Comparison of ENCODE assay signal across 16 cellular contexts in the genomic region with DNA sequence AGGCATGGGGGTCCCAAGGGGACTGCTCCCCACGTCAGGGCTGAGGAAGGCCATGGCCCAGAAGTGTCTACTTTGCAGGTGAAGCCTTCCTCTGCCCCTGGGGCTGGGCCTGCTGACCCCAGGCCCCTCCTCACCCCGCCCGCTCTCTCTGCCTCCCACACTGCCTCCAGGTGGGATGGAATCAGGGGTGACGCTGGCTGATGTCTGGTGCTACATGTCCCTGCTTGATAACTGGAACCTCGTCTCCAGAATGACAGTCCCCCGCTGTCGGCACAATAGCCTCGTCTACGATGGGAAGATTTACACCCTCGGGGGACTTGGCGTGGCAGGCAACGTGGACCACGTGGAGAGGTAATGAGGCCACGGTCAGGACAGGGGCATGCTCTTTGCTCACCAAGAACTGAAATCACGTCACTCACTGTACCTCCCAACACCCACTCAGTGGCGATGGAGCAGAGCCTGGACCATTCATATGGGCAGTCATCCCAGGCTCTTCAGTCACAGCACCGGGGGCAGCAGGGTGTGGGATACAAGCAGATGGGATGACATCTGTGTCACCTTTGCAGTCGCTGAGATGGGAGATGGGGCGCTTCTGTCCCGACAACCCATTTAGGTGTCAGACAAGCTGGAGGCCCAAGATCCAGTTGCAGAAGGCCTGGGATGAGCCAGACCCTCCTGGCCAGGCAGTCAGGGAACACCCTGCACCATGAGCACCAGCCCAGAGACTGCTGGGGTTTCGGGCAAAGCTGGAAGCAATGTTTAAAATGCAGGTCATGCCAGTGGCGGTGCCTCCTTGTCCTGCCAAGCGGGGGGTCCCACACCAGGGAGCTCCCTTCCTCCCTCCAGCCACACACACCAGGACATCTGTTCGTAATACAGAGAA.
DNase-seq lines count a peak whose midpoint lies in the region; ATAC-seq and TF ChIP-seq lines count a peak whose summit lies in the region.
"Had no signal": no experiment of that assay in that cellular context is flagged by ENCODE, and none has a peak within 500 bp of the region (broad histone marks: within the 10 kb centered on the region; RNA-seq: fewer than 3 reads in every experiment).

No MANE protein-coding gene starts in this region.

- H3K36me3 ChIP-seq in A673 (ENCODE audit: insufficient read depth, low read length, poor library complexity, severe bottlenecking): peaks cover 5% of the 10 kb centered on the region

- H3K27ac ChIP-seq in A673 (ENCODE audit: low read depth, low read length, poor library complexity, severe bottlenecking) (peak overlapping the region; percentile 58), cingulate gyrus (ENCODE audit: low read depth, low read length) (peak overlapping the region; percentile 44)
- H3K27ac ChIP-seq: C4-2B had no signal

- H3K9me3 Mint-ChIP-seq in activated CD4-positive, alpha-beta memory T cell treated with anti-CD3 and anti-CD28 coated beads for 36 hours: no peaks in the 10 kb centered on the region

- H3K4me1 ChIP-seq in A673 (ENCODE audit: insufficient read depth, low read length, poor library complexity, severe bottlenecking): peaks cover 22% of the 10 kb centered on the region

- no peak overlapping the region for H3K27ac Mint-ChIP-seq in activated CD4-positive, alpha-beta memory T cell treated with anti-CD3 and anti-CD28 coated beads for 36 hours

- ATAC-seq in HG02870 (IDR thresholded peaks at IDR 0.05; ENCODE audit: unreplicated experiment): no peak

- in situ Hi-C loops in G401 (cut with HindIII; ENCODE audit: low sequenced_read_pairs): no loop called here

- no peak overlapping the region for H3K4me3 Mint-ChIP-seq in activated CD4-positive, alpha-beta memory T cell treated with anti-CD3 and anti-CD28 coated beads for 36 hours

- BruUV-seq in A673 (replicated peaks; lab: Mats Ljungman, UMichigan): no TSS peak

- H3K9me3 ChIP-seq in A673 (ENCODE audit: low read depth, low read length, poor library complexity, severe bottlenecking): peaks cover 6% of the 10 kb centered on the region

- POLR2A ChIA-PET in A673 (lab: Charles Lee; ENCODE audit: low non-redundant PET): no interaction called here
- POLR2A ChIA-PET in activated CD4-positive, alpha-beta memory T cell treated with anti-CD3 and anti-CD28 coated beads for 36 hours (lab: Charles Lee): no interaction called here

- H3K27me3 ChIP-seq in A673 (replicated peaks; ENCODE audit: insufficient read depth, low read depth, low read length, poor library complexity): no peaks in the 10 kb centered on the region

- TF ChIP-seq CTCF in A673 (conservative IDR thresholded peaks at IDR 0.05; ENCODE audit: low read depth, low read length): no peak

- CTCF ChIA-PET in A673 (lab: Charles Lee): no interaction called here
- CTCF ChIA-PET in activated CD4-positive, alpha-beta memory T cell treated with anti-CD3 and anti-CD28 coated beads for 36 hours (lab: Charles Lee): no interaction called here

- H3K27me3 Mint-ChIP-seq in activated CD4-positive, alpha-beta memory T cell treated with anti-CD3 and anti-CD28 coated beads for 36 hours: no peaks in the 10 kb centered on the region

- no peaks in the 10 kb centered on the region for H3K4me1 Mint-ChIP-seq in activated CD4-positive, alpha-beta memory T cell treated with anti-CD3 and anti-CD28 coated beads for 36 hours (ENCODE audit: low read depth)

- DNase-seq in A673 (ENCODE audit: low spot score) (no peak), G401 (ENCODE audit: low spot score) (peak; percentile 25), posterior vena cava (ENCODE audit: low spot score) (peak; percentile 69)
- no peak for DNase-seq in activated CD4-positive, alpha-beta memory T cell treated with anti-CD3 and anti-CD28 coated beads for 36 hours
- no peak for DNase-seq in activated CD8-positive, alpha-beta memory T cell treated with anti-CD3 and anti-CD28 coated beads, Interleukin-2, amount 50 U/mL, for 48 hours
- DNase-seq: AML-193, KBM-7, NCI-H1105, NCI-H1694 treated with DMSO at 0.1 percent for 48 hours, NCI-H2107, NCI-H226, PC-3, RPMI8226 had no signal

- intact Hi-C loops in A673 (cut with micrococcal nuclease; ENCODE audit: unreplicated experiment) (no loop called here), posterior vena cava (cut with DNase I) (no loop called here)
- intact Hi-C loops in activated CD4-positive, alpha-beta memory T cell treated with anti-CD3 and anti-CD28 coated beads for 36 hours (cut with micrococcal nuclease): no loop called here

- H3K4me3 ChIP-seq in A673 (ENCODE audit: low read depth, low read length, poor library complexity, severe bottlenecking): no peak overlapping the region

- H3K36me3 Mint-ChIP-seq in activated CD4-positive, alpha-beta memory T cell treated with anti-CD3 and anti-CD28 coated beads for 36 hours: no peaks in the 10 kb centered on the region

Comparison
In these comparisons a context has a peak if more than half of its experiments do, and no peak if none do; other contexts are left out.
1. DNase-seq: peak in G401 (single experiment) and posterior vena cava (single experiment); none in A673 (single experiment), activated CD4-positive, alpha-beta memory T cell treated with anti-CD3 and anti-CD28 coated beads for 36 hours (single experiment) and activated CD8-positive, alpha-beta memory T cell treated with anti-CD3 and anti-CD28 coated beads, Interleukin-2, amount 50 U/mL, for 48 hours (single experiment).